In genomic region chr2:230472619-230473018, GRCh38 we compare ENCODE assay signal across 8 cellular contexts. TPM values are rescaled to one million over a fixed set of nuclear protein-coding genes. Genes with fewer than 3 reads are reported as not detected.
DNase-seq lines count a peak whose midpoint lies in the region; FAIRE-seq and TF ChIP-seq lines count a peak whose summit lies in the region.

No MANE protein-coding gene starts in this region.

- no peaks in the 10 kb centered on the region for H3K27me3 Mint-ChIP-seq in activated CD4-positive, alpha-beta T cell treated with anti-CD3 and anti-CD28 coated beads, Interleukin-2, amount 10 ng/mL, durations not matched to agents 24 days and 14 days

- peaks cover 81% of the 10 kb centered on the region for H3K36me3 Mint-ChIP-seq in activated CD4-positive, alpha-beta T cell treated with anti-CD3 and anti-CD28 coated beads, Interleukin-2, amount 10 ng/mL, durations not matched to agents 24 days and 14 days (ENCODE audit: low read depth)

- peak overlapping the region; percentile 5 for H3K4me3 Mint-ChIP-seq in activated CD4-positive, alpha-beta T cell treated with anti-CD3 and anti-CD28 coated beads, Interleukin-2, amount 10 ng/mL, durations not matched to agents 24 days and 14 days

- DNase-seq in activated naive CD4-positive, alpha-beta T cell treated with Interleukin-2 at 50 U/mL for 16 hours, result peak; percentile 37
- DNase-seq in activated naive CD4-positive, alpha-beta T cell (lab: John Stamatoyannopoulos, UW), result no peak
- DNase-seq in activated CD4-positive, alpha-beta T cell treated with anti-CD3 and anti-CD28 coated beads, Interleukin-2, amount 10 ng/mL, durations not matched to agents 24 days and 14 days, result peak; percentile 72
- DNase-seq in fibroblast of pulmonary artery (ENCODE audit: low read depth), result peak; percentile 72
- DNase-seq in urothelium cell line (ENCODE audit: low spot score), result peak; percentile 18
- no peak for DNase-seq in caudate nucleus (lab: John Stamatoyannopoulos, UW)
- DNase-seq in NCI-H345 (lab: John Stamatoyannopoulos, UW), result no peak
- no peak for DNase-seq in central memory CD4-positive, alpha-beta T cell

- H3K4me1 Mint-ChIP-seq in activated CD4-positive, alpha-beta T cell treated with anti-CD3 and anti-CD28 coated beads, Interleukin-2, amount 10 ng/mL, durations not matched to agents 24 days and 14 days, result peaks cover 34% of the 10 kb centered on the region

- H3K9me3 Mint-ChIP-seq in activated CD4-positive, alpha-beta T cell treated with anti-CD3 and anti-CD28 coated beads, Interleukin-2, amount 10 ng/mL, durations not matched to agents 24 days and 14 days, result peaks cover 17% of the 10 kb centered on the region

- H3K27ac ChIP-seq in caudate nucleus (ENCODE audit: low read depth, low read length), result no peak overlapping the region

- peak overlapping the region; percentile 85 for H3K27ac Mint-ChIP-seq in activated CD4-positive, alpha-beta T cell treated with anti-CD3 and anti-CD28 coated beads, Interleukin-2, amount 10 ng/mL, durations not matched to agents 24 days and 14 days

- no peak for FAIRE-seq in urothelium cell line (lab: Jason Lieb, UNC)

- intact Hi-C loops in activated CD4-positive, alpha-beta T cell treated with anti-CD3 and anti-CD28 coated beads, Interleukin-2, amount 10 ng/mL, durations not matched to agents 24 days and 14 days (cut with micrococcal nuclease), result loop anchor here (1.0 to 5.0 kb wide), 5 partner anchors 26 to 325 kb away; partner anchors contain the start of gene SP100

- no peak overlapping the region for H3K4me3 ChIP-seq in fibroblast of pulmonary artery (replicated peaks; ENCODE audit: low read depth, low read length)

- TF ChIP-seq CTCF in fibroblast of pulmonary artery (IDR thresholded peaks at IDR 0.05; ENCODE audit: low read length, missing control alignments), result no peak

RNA-seq across cellular contexts. Expression of gene SP100, which starts 56.6 kb away (rescaled TPM):
- total RNA-seq in activated CD4-positive, alpha-beta T cell treated with anti-CD3 and anti-CD28 coated beads, Interleukin-2, amount 10 ng/mL, durations not matched to agents 24 days and 14 days, result 162 and 165 TPM in 2 replicates

Comparison
In these comparisons a context has a peak if more than half of its experiments do, and no peak if none do; other contexts are left out.
1. DNase-seq: peak in activated naive CD4-positive, alpha-beta T cell treated with Interleukin-2 at 50 U/mL for 16 hours (single experiment), activated CD4-positive, alpha-beta T cell treated with anti-CD3 and anti-CD28 coated beads, Interleukin-2, amount 10 ng/mL, durations not matched to agents 24 days and 14 days (single experiment), fibroblast of pulmonary artery (single experiment) and urothelium cell line (single experiment); none in activated naive CD4-positive, alpha-beta T cell (0 of 4), caudate nucleus (0 of 61), NCI-H345 (single experiment) and central memory CD4-positive, alpha-beta T cell (single experiment).